In genomic region chr5:93208156-93208895, GRCh38 we compare ENCODE assay signal across 25 cellular contexts.
DNase-seq lines count a peak whose midpoint lies in the region; ATAC-seq and TF ChIP-seq lines count a peak whose summit lies in the region.
"Had no signal": no experiment of that assay in that cellular context is flagged by ENCODE, and none has a peak within 500 bp of the region (broad histone marks: within the 10 kb centered on the region; RNA-seq: fewer than 3 reads in every experiment).

No MANE protein-coding gene starts in this region.

- no peaks in the 10 kb centered on the region for H3K9me3 Mint-ChIP-seq in glutamatergic neuron (ENCODE audit: unreplicated experiment)

- H3K4me1 Mint-ChIP-seq in glutamatergic neuron (ENCODE audit: low read depth, unreplicated experiment) = no peaks in the 10 kb centered on the region
- H3K4me1 Mint-ChIP-seq: activated B cell treated with CpG ODN at 0.5 μM for 24 hours; activated CD4-positive, alpha-beta memory T cell treated with anti-CD3 and anti-CD28 coated beads, Interleukin-2, amount 10 ng/mL, durations not matched to agents 7 days and 5 days; memory B cell had no signal

- TF ChIP-seq CTCF in adrenal gland (IDR thresholded peaks at IDR 0.05) = no peak
- TF ChIP-seq CTCF in fibroblast of villous mesenchyme (IDR thresholded peaks at IDR 0.05; ENCODE audit: insufficient read depth, low read depth, low read length) = no peak
- TF ChIP-seq CTCF in uterus (IDR thresholded peaks at IDR 0.05) = no peak
- TF ChIP-seq CTCF in glutamatergic neuron (IDR thresholded peaks at IDR 0.05; ENCODE audit: partially characterized antibody, unreplicated experiment) = no peak

- H3K4me3 Mint-ChIP-seq in glutamatergic neuron (ENCODE audit: unreplicated experiment) = no peak overlapping the region
- H3K4me3 Mint-ChIP-seq: activated B cell treated with CpG ODN at 0.5 μM for 24 hours; activated CD4-positive, alpha-beta memory T cell treated with anti-CD3 and anti-CD28 coated beads, Interleukin-2, amount 10 ng/mL, durations not matched to agents 7 days and 5 days; memory B cell had no signal

- DNase-seq in HCEC 1CT = peak; percentile 28
- DNase-seq in adrenal gland = no peak
- DNase-seq in fibroblast of villous mesenchyme (ENCODE audit: low read depth) = peak; percentile 84
- no peak for DNase-seq in uterus
- DNase-seq in cortex of kidney (lab: John Stamatoyannopoulos, UW) = no peak
- no peak for DNase-seq in glutamatergic neuron
- DNase-seq: activated B cell treated with CpG ODN at 0.5 μM for 24 hours; activated CD4-positive, alpha-beta memory T cell treated with anti-CD3 and anti-CD28 coated beads, Interleukin-2, amount 10 ng/mL, durations not matched to agents 7 days and 5 days; activated gamma-delta T cell; activated T-cell treated with anti-CD3 and anti-CD28 coated beads for 4 hours; BE2C; MG63; NCI-H1436; NCI-H510A treated with DMSO at 0.1 percent for 48 hours; occipital lobe; RPMI8226; stimulated activated CD4-positive, alpha-beta T cell treated with anti-CD3 and anti-CD28 coated beads, Interleukin-4, amount 100 ng/mL, for 1 hour; stimulated activated naive CD4-positive, alpha-beta T cell treated with Interleukin-2 at 50 U/mL for 16 hours; T-helper 9 cell had no signal

- H3K27me3 ChIP-seq in adrenal gland (no peaks in the 10 kb centered on the region), uterus (no peaks in the 10 kb centered on the region)
- H3K27me3 ChIP-seq: BE2C, MG63 had no signal

- no peaks in the 10 kb centered on the region for H3K27me3 Mint-ChIP-seq in glutamatergic neuron (ENCODE audit: unreplicated experiment)
- H3K27me3 Mint-ChIP-seq: activated B cell treated with CpG ODN at 0.5 μM for 24 hours; activated CD4-positive, alpha-beta memory T cell treated with anti-CD3 and anti-CD28 coated beads, Interleukin-2, amount 10 ng/mL, durations not matched to agents 7 days and 5 days; memory B cell had no signal

- no peak overlapping the region for H3K27ac Mint-ChIP-seq in glutamatergic neuron (ENCODE audit: unreplicated experiment)
- H3K27ac Mint-ChIP-seq: activated B cell treated with CpG ODN at 0.5 μM for 24 hours; activated CD4-positive, alpha-beta memory T cell treated with anti-CD3 and anti-CD28 coated beads, Interleukin-2, amount 10 ng/mL, durations not matched to agents 7 days and 5 days; memory B cell had no signal

- TF ChIP-seq POLR2A in adrenal gland (IDR thresholded peaks at IDR 0.05) = no peak
- no peak for TF ChIP-seq POLR2A in uterus (IDR thresholded peaks at IDR 0.05)

- no peaks in the 10 kb centered on the region for H3K36me3 ChIP-seq in adrenal gland (replicated peaks in 1 of 2)
- no peaks in the 10 kb centered on the region for H3K36me3 ChIP-seq in uterus
- H3K36me3 ChIP-seq: BE2C, cardiac muscle cell, HAP-1, MG63 had no signal

- H3K36me3 Mint-ChIP-seq in glutamatergic neuron (ENCODE audit: unreplicated experiment) = no peaks in the 10 kb centered on the region
- H3K36me3 Mint-ChIP-seq: memory B cell had no signal

- 50 to 65% (median 64%) methylated on average over 2 of the region's 2 CpGs for WGBS in adrenal gland, 4 donors

- H3K4me1 ChIP-seq in adrenal gland (replicated peaks in 1 of 2) (no peaks in the 10 kb centered on the region), uterus (no peaks in the 10 kb centered on the region)
- H3K4me1 ChIP-seq: BE2C, HAP-1 had no signal

- H3K9me3 ChIP-seq in adrenal gland (replicated peaks in 1 of 3) (no peaks in the 10 kb centered on the region), uterus (no peaks in the 10 kb centered on the region)
- H3K9me3 ChIP-seq: BE2C, HAP-1 had no signal

- H3K4me3 ChIP-seq in adrenal gland (no peak overlapping the region), fibroblast of villous mesenchyme (ENCODE audit: low read depth, low read length) (no peak overlapping the region), uterus (no peak overlapping the region)
- H3K4me3 ChIP-seq: cardiac muscle cell, HAP-1, K562, MG63 had no signal

- ATAC-seq in esophagus mucosa = no peak
- ATAC-seq: K562 had no signal

- intact Hi-C loops in adrenal gland (cut with DNase I) = no loop called here
- intact Hi-C loops in uterus (cut with DNase I; ENCODE audit: low total_unique reads) = no loop called here

- H3K27ac ChIP-seq in adrenal gland (peak overlapping the region in 3 of 5 donors; percentile 23 to 74 (median 60)), uterus (peak overlapping the region; percentile 70 to 79)
- H3K27ac ChIP-seq: cardiac muscle cell, epithelial cell of prostate had no signal

Comparison
In these comparisons a context has a peak if more than half of its experiments do, and no peak if none do; other contexts are left out.
1. DNase-seq: peak in HCEC 1CT (single experiment) and fibroblast of villous mesenchyme (single experiment); none in adrenal gland (0 of 7), uterus (0 of 2), cortex of kidney (single experiment) and glutamatergic neuron (single experiment).